17 cellular contexts compared by ENCODE assay signal in the genomic region with DNA sequence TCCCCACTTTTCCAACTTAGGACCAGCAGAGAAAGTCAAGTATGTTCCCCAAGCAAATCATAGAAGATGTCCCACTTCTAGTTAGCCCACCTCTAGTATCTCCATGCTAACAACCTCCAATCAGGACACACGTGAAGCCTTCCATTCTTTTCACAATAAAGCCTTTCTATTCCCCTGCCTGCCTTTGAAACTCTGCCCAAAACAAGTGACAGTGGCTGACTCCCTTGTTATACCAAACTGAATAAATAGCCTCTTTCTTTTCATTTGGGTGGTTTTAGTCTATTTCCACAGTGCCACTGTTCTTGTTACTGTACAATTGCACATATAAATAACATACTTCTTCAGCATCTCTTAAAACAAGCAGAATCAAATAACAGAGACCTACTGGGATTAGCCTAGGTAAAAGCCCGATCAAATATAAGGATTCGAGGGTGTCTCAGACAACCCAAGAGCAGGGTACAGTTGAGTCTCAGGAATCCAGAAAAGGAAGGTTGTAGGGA.
"Had no signal": no experiment of that assay in that cellular context is flagged by ENCODE, and none has a peak within 500 bp of the region (broad histone marks: within the 10 kb centered on the region; RNA-seq: fewer than 3 reads in every experiment).

No MANE protein-coding gene starts in this region.

- H3K4me3 ChIP-seq: esophagus muscularis mucosa, heart right ventricle, left ventricle myocardium inferior, lower lobe of right lung, smooth muscle cell, thoracic aorta, transverse colon had no signal

- H3K4me1 ChIP-seq: esophagus muscularis mucosa, heart right ventricle, left ventricle myocardium inferior, lower lobe of right lung, parathyroid adenoma, transverse colon had no signal

- H3K9me3 ChIP-seq: esophagus muscularis mucosa, heart right ventricle, left ventricle myocardium inferior, lower lobe of right lung, thoracic aorta, transverse colon had no signal

- DNase-seq: effector memory CD8-positive, alpha-beta T cell; heart right ventricle; left cardiac atrium; left ventricle myocardium inferior; lower lobe of right lung; mesendoderm; naive thymus-derived CD4-positive, alpha-beta T cell; nephron progenitor cell; right cardiac atrium; stimulated activated CD4-positive, alpha-beta T cell treated with anti-CD3 and anti-CD28 coated beads, Interleukin-2, amount 100 ng/mL, for 48 hours; stimulated activated naive CD4-positive, alpha-beta T cell treated with Interleukin-2 at 50 U/mL for 16 hours; transverse colon had no signal

- ATAC-seq: effector memory CD8-positive, alpha-beta T cell; heart right ventricle; left cardiac atrium; lower lobe of right lung; naive thymus-derived CD4-positive, alpha-beta T cell; right cardiac atrium had no signal

- H3K36me3 ChIP-seq: esophagus muscularis mucosa, heart right ventricle, left ventricle myocardium inferior, lower lobe of right lung, thoracic aorta, transverse colon had no signal

- H3K27me3 ChIP-seq: esophagus muscularis mucosa, heart right ventricle, transverse colon had no signal

- H3K27ac ChIP-seq: epithelial cell of prostate, esophagus muscularis mucosa, heart right ventricle, left ventricle myocardium inferior, lower lobe of right lung, parathyroid adenoma, thoracic aorta, transverse colon had no signal
